8 cellular contexts compared by ENCODE assay signal in genomic region chr17:7561589-7562207, GRCh38. TPM values are rescaled to one million over a fixed set of nuclear protein-coding genes. Genes with fewer than 3 reads are reported as not detected.
DNase-seq lines count a peak whose midpoint lies in the region; ATAC-seq and TF ChIP-seq lines count a peak whose summit lies in the region.

Gene SENP3, plus strand, starts transcription at chr17:7561919. Its CDS starts 1,158 bp downstream, at chr17:7563077.

- peak within 1 kb of the TSS; percentile 86 for H3K4me3 ChIP-seq in CD4-positive, CD25-positive, alpha-beta regulatory T cell (ENCODE audit: low read depth, low read length)
- H3K4me3 ChIP-seq in HL-60 (replicated peaks; ENCODE audit: insufficient read depth, low read length) (peak within 1 kb of the TSS; percentile 74), PC-3 (ENCODE audit: low read length) (peak within 1 kb of the TSS; percentile 95), epithelial cell of proximal tubule (ENCODE audit: low read depth, low read length) (peak within 1 kb of the TSS; percentile 89)

- peaks cover 9% of the 10 kb centered on the region for H3K36me3 Mint-ChIP-seq in CD4-positive, CD25-positive, alpha-beta regulatory T cell

- H4K20me1 ChIP-seq in PC-3 (ENCODE audit: low read length) = no peaks in the 10 kb centered on the region

- peak; percentile 82 to 83 for ATAC-seq in CD4-positive, CD25-positive, alpha-beta regulatory T cell (ENCODE audit: low read depth in 2 of 2)
- ATAC-seq in GM19438 (IDR thresholded peaks at IDR 0.05; ENCODE audit: low read depth, unreplicated experiment) = peak; percentile 57
- peak; percentile 69 for ATAC-seq in PC-3

- peak within 1 kb of the TSS; percentile 93 to 98 (median 95) for H3K27ac Mint-ChIP-seq in CD4-positive, CD25-positive, alpha-beta regulatory T cell

- TF ChIP-seq CTCF in HL-60 (IDR thresholded peaks at IDR 0.05; ENCODE audit: insufficient read depth, low read length) (no peak), PC-3 (conservative IDR thresholded peaks at IDR 0.05; ENCODE audit: low read depth, low read length) (no peak), epithelial cell of proximal tubule (conservative IDR thresholded peaks at IDR 0.05; ENCODE audit: low read depth, low read length) (no peak)

- peak; percentile 90 to 93 (median 91) for DNase-seq in CD4-positive, CD25-positive, alpha-beta regulatory T cell
- peak in 1 of 2 experiments; percentile 74 for DNase-seq in HL-60 (ENCODE audit: low read depth in 1 of 2, low spot score in 1 of 2)
- peak; percentile 83 for DNase-seq in PC-3
- DNase-seq in activated T-cell treated with anti-CD3 and anti-CD28 coated beads, Interleukin-2, amount 50 U/mL, for 1 hour = peak; percentile 90
- no peak for DNase-seq in epithelial cell of proximal tubule (ENCODE audit: low read depth)
- peak; percentile 90 for DNase-seq in mucosa of gallbladder (ENCODE audit: low spot score)
- peak; percentile 69 to 80 for DNase-seq in stimulated activated CD8-positive, alpha-beta memory T cell treated with anti-CD3 and anti-CD28 coated beads, Interleukin-4, amount 100 ng/mL, for 1 hour (ENCODE audit: low read depth in 2 of 2, low spot score in 1 of 2)

- POLR2A ChIA-PET in PC-3 (lab: Charles Lee; ENCODE audit: unreplicated experiment) = interaction anchor here (0.5 to 0.7 kb wide), 3 partner anchors 124 to 157 kb away, joined by 3 read pairs; partner anchors contain the start of gene TMEM102

- peaks cover 15% of the 10 kb centered on the region for H3K36me3 ChIP-seq in CD4-positive, CD25-positive, alpha-beta regulatory T cell (ENCODE audit: control insufficient read depth, insufficient read depth, low read length)
- peaks cover 14% of the 10 kb centered on the region; the same call in 1 of the 2 replicates for H3K36me3 ChIP-seq in PC-3 (ENCODE audit: low read depth, low read length)

- H3K4me2 ChIP-seq in PC-3 (ENCODE audit: low read length) = peak within 1 kb of the TSS; percentile 100

- H3K9me3 ChIP-seq in CD4-positive, CD25-positive, alpha-beta regulatory T cell (ENCODE audit: control insufficient read depth in 2 of 2, low read length in 2 of 2) = no peaks in the 10 kb centered on the region
- H3K9me3 ChIP-seq in PC-3 (ENCODE audit: low read length) = no peaks in the 10 kb centered on the region

- peak within 1 kb of the TSS; percentile 97 for H3K27ac ChIP-seq in CD4-positive, CD25-positive, alpha-beta regulatory T cell (ENCODE audit: insufficient read depth, low read length, poor library complexity, severe bottlenecking)
- H3K27ac ChIP-seq in HL-60 (replicated peaks) (peak within 1 kb of the TSS; percentile 85), PC-3 (ENCODE audit: low read length) (peak within 1 kb of the TSS; percentile 73)

- H3K4me1 ChIP-seq in CD4-positive, CD25-positive, alpha-beta regulatory T cell (ENCODE audit: control insufficient read depth, insufficient read depth, low read length, poor library complexity, severe bottlenecking) = peaks cover 40% of the 10 kb centered on the region
- peaks cover 37% of the 10 kb centered on the region for H3K4me1 ChIP-seq in PC-3 (ENCODE audit: insufficient read depth, low read length)

- peaks cover 42% of the 10 kb centered on the region for H3K79me2 ChIP-seq in PC-3 (ENCODE audit: low read length)

- H3K9me2 ChIP-seq in PC-3 (replicated peaks; ENCODE audit: low read length) = no peaks in the 10 kb centered on the region

- intact Hi-C loops in PC-3 (cut with micrococcal nuclease) = loop anchor here (1.0 kb wide), 1 partner anchor 47 kb away; no protein-coding TSS in a partner anchor

- peak within 1 kb of the TSS; percentile 98 for H3K9ac ChIP-seq in PC-3 (ENCODE audit: low read length)

- H3K27me3 ChIP-seq in CD4-positive, CD25-positive, alpha-beta regulatory T cell (ENCODE audit: control insufficient read depth, insufficient read depth, low read length) = no peaks in the 10 kb centered on the region
- H3K27me3 ChIP-seq in HL-60 (ENCODE audit: insufficient read depth, poor library complexity, severe bottlenecking) = no peaks in the 10 kb centered on the region
- no peaks in the 10 kb centered on the region for H3K27me3 ChIP-seq in PC-3 (ENCODE audit: low read length)

- H3K4me3 Mint-ChIP-seq in CD4-positive, CD25-positive, alpha-beta regulatory T cell = peak within 1 kb of the TSS; percentile 94 to 98 (median 96)

- peaks cover 16 to 46% (median 17%) of the 10 kb centered on the region in 4 donors for H3K4me1 Mint-ChIP-seq in CD4-positive, CD25-positive, alpha-beta regulatory T cell

- H2AFZ ChIP-seq in PC-3 (ENCODE audit: low read length) = peak within 1 kb of the TSS; percentile 75

- no peaks in the 10 kb centered on the region for H3K9me3 Mint-ChIP-seq in CD4-positive, CD25-positive, alpha-beta regulatory T cell

- H3F3A ChIP-seq in PC-3 (ENCODE audit: low read length, unreplicated experiment) = no peaks in the 10 kb centered on the region

- CTCF ChIA-PET in PC-3 (lab: Charles Lee) = interaction anchor here (1.6 kb wide), 1 partner anchor 49 kb away, joined by 4 read pairs; no protein-coding TSS in a partner anchor

- no TSS peak for BruUV-seq in PC-3 (replicated peaks; lab: Mats Ljungman, UMichigan)

- peaks cover 7% of the 10 kb centered on the region for H3K27me3 Mint-ChIP-seq in CD4-positive, CD25-positive, alpha-beta regulatory T cell

RNA-seq across cellular contexts. Expression of gene SENP3, which starts in this region (rescaled TPM):
- 30.7 TPM for total RNA-seq in CD4-positive, CD25-positive, alpha-beta regulatory T cell
- polyA plus RNA-seq in CD4-positive, CD25-positive, alpha-beta regulatory T cell = 10 to 100 TPM; 10.1 to 16.1 (median 11.8) TPM
- total RNA-seq in PC-3 (2014; rRNA removed) (82.8 and 88.7 TPM in 2 replicates), epithelial cell of proximal tubule (62.9 and 113 TPM in 2 replicates), mucosa of gallbladder (46.6 TPM)
